9 cellular contexts compared by ENCODE assay signal in genomic region chr17:51371732-51372151, GRCh38.
DNase-seq lines count a peak whose midpoint lies in the region; ATAC-seq and FAIRE-seq lines count a peak whose summit lies in the region.
"Had no signal": no experiment of that assay in that cellular context is flagged by ENCODE, and none has a peak within 500 bp of the region (broad histone marks: within the 10 kb centered on the region; RNA-seq: fewer than 3 reads in every experiment).

No MANE protein-coding gene starts in this region.

- peak; percentile 80 for FAIRE-seq in HTR-8/SVneo (lab: Jason Lieb, UNC)

- H3K9me3 Mint-ChIP-seq in activated naive CD8-positive, alpha-beta T cell treated with anti-CD3 and anti-CD28 coated beads, Interleukin-2, amount 10 ng/mL, durations not matched to agents 7 days and 5 days: peaks cover 7% of the 10 kb centered on the region
- H3K9me3 Mint-ChIP-seq in effector memory CD8-positive, alpha-beta T cell: no peaks in the 10 kb centered on the region
- H3K9me3 Mint-ChIP-seq: activated naive CD4-positive, alpha-beta T cell treated with anti-CD3 and anti-CD28 coated beads, Interleukin-2, amount 50 U/mL, for 24 hours had no signal

- H3K36me3 Mint-ChIP-seq in activated naive CD8-positive, alpha-beta T cell treated with anti-CD3 and anti-CD28 coated beads, Interleukin-2, amount 10 ng/mL, durations not matched to agents 7 days and 5 days: peaks cover 7% of the 10 kb centered on the region
- no peaks in the 10 kb centered on the region for H3K36me3 Mint-ChIP-seq in effector memory CD8-positive, alpha-beta T cell (ENCODE audit: insufficient read depth)
- H3K36me3 Mint-ChIP-seq: activated naive CD4-positive, alpha-beta T cell treated with anti-CD3 and anti-CD28 coated beads, Interleukin-2, amount 50 U/mL, for 24 hours had no signal

- DNase-seq in Daoy (ENCODE audit: low read depth) (peak; percentile 59), HTR-8/SVneo (ENCODE audit: insufficient read length, low spot score) (peak; percentile 80), OCI-M1 (lab: John Stamatoyannopoulos, UW) (peak; percentile 90), left cardiac atrium (peak; percentile 37), sciatic nerve (ENCODE audit: low spot score) (peak; percentile 64)
- DNase-seq in activated naive CD8-positive, alpha-beta T cell treated with anti-CD3 and anti-CD28 coated beads, Interleukin-2, amount 10 ng/mL, durations not matched to agents 7 days and 5 days: peak; percentile 33
- DNase-seq in effector memory CD8-positive, alpha-beta T cell: no peak

- POLR2A ChIA-PET in activated naive CD8-positive, alpha-beta T cell treated with anti-CD3 and anti-CD28 coated beads, Interleukin-2, amount 10 ng/mL, durations not matched to agents 7 days and 5 days (lab: Charles Lee): no interaction called here

- H3K4me1 Mint-ChIP-seq in activated naive CD8-positive, alpha-beta T cell treated with anti-CD3 and anti-CD28 coated beads, Interleukin-2, amount 10 ng/mL, durations not matched to agents 7 days and 5 days: peaks cover 7% of the 10 kb centered on the region
- H3K4me1 Mint-ChIP-seq in effector memory CD8-positive, alpha-beta T cell (ENCODE audit: low read depth in 2 of 2): peaks cover 0 to 2% of the 10 kb centered on the region in 2 donors

- ATAC-seq in activated naive CD8-positive, alpha-beta T cell treated with anti-CD3 and anti-CD28 coated beads, Interleukin-2, amount 10 ng/mL, durations not matched to agents 7 days and 5 days (ENCODE audit: low read depth): peak; percentile 65
- ATAC-seq in left cardiac atrium (peak; percentile 50 to 89), sciatic nerve (peak; percentile 90), HG02970 (IDR thresholded peaks at IDR 0.05; ENCODE audit: low FRiP score, unreplicated experiment) (no peak)
- ATAC-seq in effector memory CD8-positive, alpha-beta T cell (replicated peaks): no peak

- intact Hi-C loops in left cardiac atrium (cut with DNase I) (loop anchor here in 1 of 2 donors (5.0 kb wide), 2 partner anchors 166 to 736 kb away; no protein-coding TSS in a partner anchor), sciatic nerve (cut with DNase I) (no loop called here)

- H3K27ac Mint-ChIP-seq in activated naive CD8-positive, alpha-beta T cell treated with anti-CD3 and anti-CD28 coated beads, Interleukin-2, amount 10 ng/mL, durations not matched to agents 7 days and 5 days: no peak overlapping the region
- H3K27ac Mint-ChIP-seq in effector memory CD8-positive, alpha-beta T cell: no peak overlapping the region
- H3K27ac Mint-ChIP-seq: activated naive CD4-positive, alpha-beta T cell treated with anti-CD3 and anti-CD28 coated beads, Interleukin-2, amount 50 U/mL, for 24 hours had no signal

- no peaks in the 10 kb centered on the region for H3K27me3 Mint-ChIP-seq in activated naive CD8-positive, alpha-beta T cell treated with anti-CD3 and anti-CD28 coated beads, Interleukin-2, amount 10 ng/mL, durations not matched to agents 7 days and 5 days
- peaks cover 39 to 66% of the 10 kb centered on the region in 2 donors for H3K27me3 Mint-ChIP-seq in effector memory CD8-positive, alpha-beta T cell
- H3K27me3 Mint-ChIP-seq: activated naive CD4-positive, alpha-beta T cell treated with anti-CD3 and anti-CD28 coated beads, Interleukin-2, amount 50 U/mL, for 24 hours had no signal

- H3K4me3 Mint-ChIP-seq in activated naive CD8-positive, alpha-beta T cell treated with anti-CD3 and anti-CD28 coated beads, Interleukin-2, amount 10 ng/mL, durations not matched to agents 7 days and 5 days: no peak overlapping the region
- H3K4me3 Mint-ChIP-seq in effector memory CD8-positive, alpha-beta T cell: no peak overlapping the region
- H3K4me3 Mint-ChIP-seq: activated naive CD4-positive, alpha-beta T cell treated with anti-CD3 and anti-CD28 coated beads, Interleukin-2, amount 50 U/mL, for 24 hours had no signal

Comparison
In these comparisons a context has a peak if more than half of its experiments do, and no peak if none do; other contexts are left out.
1. DNase-seq: peak in Daoy (single experiment), HTR-8/SVneo (single experiment), OCI-M1 (single experiment), activated naive CD8-positive, alpha-beta T cell treated with anti-CD3 and anti-CD28 coated beads, Interleukin-2, amount 10 ng/mL, durations not matched to agents 7 days and 5 days (single experiment), left cardiac atrium (single experiment) and sciatic nerve (single experiment); none in effector memory CD8-positive, alpha-beta T cell (0 of 3).
2. ATAC-seq: peak in activated naive CD8-positive, alpha-beta T cell treated with anti-CD3 and anti-CD28 coated beads, Interleukin-2, amount 10 ng/mL, durations not matched to agents 7 days and 5 days (single experiment), left cardiac atrium (2 of 2) and sciatic nerve (single experiment); none in HG02970 (single experiment) and effector memory CD8-positive, alpha-beta T cell (single experiment).